Comparison of ENCODE assay signal across 18 cellular contexts in the genomic region with DNA sequence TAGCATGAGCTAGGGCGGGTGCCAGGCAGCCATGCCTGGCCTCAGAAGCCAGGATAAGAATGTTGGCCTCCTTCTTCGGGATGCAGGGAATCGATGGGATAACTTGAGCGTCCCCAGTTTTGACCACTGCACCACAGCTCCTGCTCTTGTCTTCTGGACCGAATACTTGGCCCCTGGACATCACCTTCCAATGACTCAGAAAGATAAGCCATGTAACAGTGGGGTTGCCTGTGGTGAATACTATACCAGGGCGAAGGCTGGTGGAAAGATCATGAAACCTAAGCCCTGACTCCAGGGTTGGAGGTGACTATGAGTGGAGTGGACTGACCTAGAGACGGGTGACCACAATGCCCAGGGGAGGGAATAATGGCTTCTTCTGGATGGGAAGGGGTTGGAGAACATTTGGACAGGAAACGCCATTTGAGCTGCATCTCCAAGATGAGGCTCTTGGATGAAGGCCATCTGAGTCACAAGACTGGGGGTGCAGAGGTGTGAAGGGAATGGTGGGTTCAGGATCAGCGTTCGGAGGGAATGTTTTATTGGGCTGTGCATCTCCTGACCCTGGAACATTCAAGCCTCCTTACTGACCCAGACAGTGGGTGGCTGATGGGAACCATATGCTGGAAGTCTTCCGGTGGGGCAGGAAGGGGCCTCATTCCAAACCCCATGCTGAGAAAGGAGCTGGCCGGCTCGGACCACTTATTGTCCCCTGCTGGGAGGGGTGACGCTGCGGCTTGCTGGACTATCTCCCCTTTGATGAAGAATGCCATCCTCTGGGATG. TPM values are rescaled to one million over a fixed set of nuclear protein-coding genes. Genes with fewer than 3 reads are reported as not detected.
DNase-seq lines count a peak whose midpoint lies in the region; ATAC-seq, FAIRE-seq and TF ChIP-seq lines count a peak whose summit lies in the region.
"Had no signal": no experiment of that assay in that cellular context is flagged by ENCODE, and none has a peak within 500 bp of the region (broad histone marks: within the 10 kb centered on the region; RNA-seq: fewer than 3 reads in every experiment).

No MANE protein-coding gene starts in this region.

- FAIRE-seq in astrocyte (lab: Jason Lieb, UNC), result peak; percentile 5
- FAIRE-seq: A204.1 had no signal

- intact Hi-C loops in Right ventricle myocardium superior (cut with DNase I), result no loop called here

- H3K9ac ChIP-seq in astrocyte (ENCODE audit: low read length), result no peak overlapping the region
- no peak overlapping the region for H3K9ac ChIP-seq in rectal smooth muscle tissue (ENCODE audit: low read length)

- H3K9me3 ChIP-seq in astrocyte (ENCODE audit: insufficient read depth, low read depth, low read length), result no peaks in the 10 kb centered on the region
- H3K9me3 ChIP-seq: Peyer's patch had no signal

- H3K36me3 ChIP-seq in astrocyte (ENCODE audit: insufficient read depth, low read length) (no peaks in the 10 kb centered on the region), rectal smooth muscle tissue (ENCODE audit: control insufficient read depth, insufficient read depth, low read length) (no peaks in the 10 kb centered on the region)
- H3K36me3 ChIP-seq: Peyer's patch had no signal

- no peak overlapping the region for H3K4me3 Mint-ChIP-seq in astrocyte (ENCODE audit: unreplicated experiment)
- H3K4me3 Mint-ChIP-seq: activated naive CD4-positive, alpha-beta T cell treated with anti-CD3 and anti-CD28 coated beads for 36 hours; type B pancreatic cell had no signal

- H3K4me2 ChIP-seq in astrocyte (ENCODE audit: low read length), result peak overlapping the region; percentile 3

- H3K27me3 ChIP-seq in astrocyte (ENCODE audit: insufficient read depth, low read length) (peaks cover 5% of the 10 kb centered on the region), rectal smooth muscle tissue (ENCODE audit: control insufficient read depth, insufficient read depth, low read length) (no peaks in the 10 kb centered on the region)
- H3K27me3 ChIP-seq: Peyer's patch had no signal

- no peaks in the 10 kb centered on the region for H3K4me1 Mint-ChIP-seq in astrocyte (ENCODE audit: low read depth, unreplicated experiment)

- no peak overlapping the region for H3K27ac ChIP-seq in astrocyte (ENCODE audit: low read depth, low read length)
- H3K27ac ChIP-seq in rectal smooth muscle tissue (ENCODE audit: low read depth, low read length), result peak overlapping the region; percentile 59
- H3K27ac ChIP-seq: epithelial cell of prostate had no signal

- no peaks in the 10 kb centered on the region for H3K79me2 ChIP-seq in astrocyte (ENCODE audit: insufficient read depth, low read length)

- H3K27ac Mint-ChIP-seq in astrocyte (ENCODE audit: unreplicated experiment), result no peak overlapping the region
- H3K27ac Mint-ChIP-seq: activated naive CD4-positive, alpha-beta T cell treated with anti-CD3 and anti-CD28 coated beads for 36 hours; type B pancreatic cell had no signal

- peaks cover 12% of the 10 kb centered on the region for H3K27me3 Mint-ChIP-seq in astrocyte (ENCODE audit: low read depth, unreplicated experiment)

- peak; percentile 16 for ATAC-seq in Right ventricle myocardium superior (ENCODE audit: poor library complexity)
- no peak for ATAC-seq in HG03457 (IDR thresholded peaks at IDR 0.05; ENCODE audit: unreplicated experiment)
- ATAC-seq in GM21723 (IDR thresholded peaks at IDR 0.05; ENCODE audit: unreplicated experiment), result no peak

- peaks cover 2% of the 10 kb centered on the region for H3K9me3 Mint-ChIP-seq in astrocyte (ENCODE audit: unreplicated experiment)
- H3K9me3 Mint-ChIP-seq: activated naive CD4-positive, alpha-beta T cell treated with anti-CD3 and anti-CD28 coated beads for 36 hours; type B pancreatic cell had no signal

- no peaks in the 10 kb centered on the region for H3K36me3 Mint-ChIP-seq in astrocyte (ENCODE audit: low read depth, unreplicated experiment)

- H3K4me3 ChIP-seq in astrocyte (ENCODE audit: insufficient read depth, low read depth, low read length) (no peak overlapping the region), rectal smooth muscle tissue (ENCODE audit: low read length) (no peak overlapping the region)
- H3K4me3 ChIP-seq: Peyer's patch had no signal

- DNase-seq in A172 (ENCODE audit: low spot score), result peak; percentile 56
- no peak for DNase-seq in astrocyte (ENCODE audit: low read depth)
- peak; percentile 53 for DNase-seq in Right ventricle myocardium superior
- DNase-seq in inferior parietal cortex (ENCODE audit: extremely low spot score), result no peak
- no peak for DNase-seq in SW480 (ENCODE audit: low spot score)
- DNase-seq: activated naive CD4-positive, alpha-beta T cell treated with anti-CD3 and anti-CD28 coated beads for 36 hours; cerebellar nuclear complex; mesendoderm; MV-4-11; NCI-H2107; NCI-H774 had no signal

- H3K4me1 ChIP-seq in astrocyte (ENCODE audit: insufficient read depth, low read length) (peaks cover 6% of the 10 kb centered on the region), rectal smooth muscle tissue (ENCODE audit: control insufficient read depth, insufficient read depth, low read length) (peaks cover 15% of the 10 kb centered on the region)
- H3K4me1 ChIP-seq: Peyer's patch had no signal

- no peak overlapping the region for H2AFZ ChIP-seq in astrocyte (ENCODE audit: low read depth, low read length)

- no peak for TF ChIP-seq CTCF in astrocyte (IDR thresholded peaks at IDR 0.05; ENCODE audit: insufficient read depth, low read depth, low read length)

- H4K20me1 ChIP-seq in astrocyte (ENCODE audit: insufficient read depth, low read length), result no peaks in the 10 kb centered on the region

RNA-seq across cellular contexts. Expression of a gene that starts 18.5 kb away (rescaled TPM):
- total RNA-seq in A172 (2014; rRNA removed; shearing (Covaris generic)), result not detected in 2 replicates
- total RNA-seq in astrocyte, result 0.27 TPM in 1 of 2 replicates, not detected in the other
- total RNA-seq in Right ventricle myocardium superior, result not detected
- total RNA-seq: activated naive CD4-positive, alpha-beta T cell treated with anti-CD3 and anti-CD28 coated beads for 36 hours; Peyer's patch had no signal

RNA-seq across cellular contexts. Expression of a gene that starts 30.0 kb away (rescaled TPM):
- total RNA-seq in A172 (2014; rRNA removed; shearing (Covaris generic)), result 3.4 and 26.4 TPM in 2 replicates
- total RNA-seq in astrocyte (1.6 and 6.2 TPM in 2 replicates), Right ventricle myocardium superior (6.1 TPM)

Comparison
In these comparisons a context has a peak if more than half of its experiments do, and no peak if none do; other contexts are left out.
1. DNase-seq: peak in A172 (single experiment) and Right ventricle myocardium superior (single experiment); none in astrocyte (single experiment), inferior parietal cortex (single experiment) and SW480 (single experiment).